25 cellular contexts compared by ENCODE assay signal in the genomic region with DNA sequence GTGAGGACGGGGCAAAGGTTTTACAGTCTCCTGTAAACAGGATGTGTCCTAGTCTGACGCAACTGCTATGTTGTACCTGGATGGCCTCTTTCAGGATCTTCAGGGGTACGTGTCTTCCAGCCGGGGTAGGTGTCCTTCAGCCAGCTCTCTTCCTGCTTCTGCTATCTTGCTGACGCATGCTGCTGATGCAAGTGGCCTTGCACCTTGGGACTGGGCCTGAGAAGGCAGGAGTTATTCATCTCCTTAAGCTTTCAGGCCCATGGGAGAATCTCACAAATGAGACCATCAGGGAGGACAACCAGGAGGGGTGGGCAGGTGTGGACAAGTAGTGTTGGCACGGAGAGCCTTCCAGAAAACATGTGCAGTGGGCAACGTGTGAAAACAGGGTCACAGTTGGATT. TPM values are rescaled to one million over a fixed set of nuclear protein-coding genes. Genes with fewer than 3 reads are reported as not detected.
DNase-seq lines count a peak whose midpoint lies in the region; FAIRE-seq and TF ChIP-seq lines count a peak whose summit lies in the region.
"Had no signal": no experiment of that assay in that cellular context is flagged by ENCODE, and none has a peak within 500 bp of the region (broad histone marks: within the 10 kb centered on the region; RNA-seq: fewer than 3 reads in every experiment).

No MANE protein-coding gene starts in this region.

- H3K79me1 ChIP-seq in H1 (ENCODE audit: low read depth, low read length) = no peaks in the 10 kb centered on the region

- CTCF ChIA-PET in H1 (lab: Charles Lee; ENCODE audit: partially characterized antibody) = no interaction called here

- peak overlapping the region; percentile 16; the same call in 1 of the 2 replicates for H2BK15ac ChIP-seq in H1 (ENCODE audit: low read length)

- H3K27ac ChIP-seq in BLaER1 treated with 17β-estradiol and CSF1 and Interleukin-3, amounts not matched to agents 10 nM and 100 nM = peak overlapping the region in 2 of 11 experiments; percentile 1 to 38; a peak in 2 of 22 replicates
- H3K27ac ChIP-seq in WERI-Rb-1 (no peak overlapping the region), H1 (ENCODE audit: low read depth, low read length) (no peak overlapping the region), ascending aorta (no peak overlapping the region), small intestine (ENCODE audit: low read depth in 1 of 2, low read length in 1 of 2) (no peak overlapping the region)
- H3K27ac ChIP-seq: A549, C4-2B, GM23248 had no signal

- H3K4me3 ChIP-seq in BLaER1 treated with 17β-estradiol and CSF1 and Interleukin-3, amounts not matched to agents 10 nM and 100 nM = no peak overlapping the region
- no peak overlapping the region for H3K4me3 ChIP-seq in WERI-Rb-1 (ENCODE audit: low read depth, low read length)
- H3K4me3 ChIP-seq in H1 (ENCODE audit: extremely low read depth in 1 of 4, insufficient read depth in 2 of 4, low read depth in 3 of 4, low read length in 4 of 4) = no peak overlapping the region
- H3K4me3 ChIP-seq in ascending aorta = no peak overlapping the region
- no peak overlapping the region for H3K4me3 ChIP-seq in small intestine (ENCODE audit: low read depth in 1 of 2, low read length in 2 of 2)
- H3K4me3 ChIP-seq: A549, GM12878, GM23248, HAP-1 had no signal

- H2BK120ac ChIP-seq in H1 (replicated peaks; ENCODE audit: low read depth, low read length) = no peak overlapping the region

- no peak overlapping the region for H2AK5ac ChIP-seq in H1 (ENCODE audit: low read depth, low read length)

- DNase-seq in WERI-Rb-1 (peak; percentile 8), H1 (ENCODE audit: low read depth in 1 of 2, low spot score in 2 of 2) (no peak), posterior cingulate gyrus (no peak), ascending aorta (ENCODE audit: low spot score in 2 of 2) (no peak), small intestine (no peak), DMS153 (lab: John Stamatoyannopoulos, UW) (no peak)
- DNase-seq: 8988T; ACHN; AML-193; BE2C; Caco-2; CD4-positive, CD25-positive, alpha-beta regulatory T cell; CD8-positive, alpha-beta T cell; DMS79; EL; GDM1; GM23248; HFFc6 had no signal

- no peak overlapping the region for H2BK12ac ChIP-seq in H1 (ENCODE audit: low read depth, low read length)

- H2BK5ac ChIP-seq in H1 (ENCODE audit: low read depth, low read length) = no peak overlapping the region

- H3K14ac ChIP-seq in H1 (ENCODE audit: insufficient read length) = no peak overlapping the region

- no peak overlapping the region for H4K5ac ChIP-seq in H1 (ENCODE audit: insufficient read length, low read depth, low read length)

- peaks cover 0 to 23% (median 18%) of the 10 kb centered on the region in 11 experiments; a peak in 17 of 22 replicates for H3K9me3 ChIP-seq in BLaER1 treated with 17β-estradiol and CSF1 and Interleukin-3, amounts not matched to agents 10 nM and 100 nM (replicated peaks in 1 of 11)
- H3K9me3 ChIP-seq in WERI-Rb-1 (ENCODE audit: severe bottlenecking) = peaks cover 13% of the 10 kb centered on the region
- H3K9me3 ChIP-seq in H1 (ENCODE audit: insufficient read depth in 2 of 2, low read depth in 1 of 2, low read length in 1 of 2) = no peaks in the 10 kb centered on the region
- no peaks in the 10 kb centered on the region for H3K9me3 ChIP-seq in ascending aorta
- H3K9me3 ChIP-seq in small intestine (ENCODE audit: control insufficient read depth, low read depth) = no peaks in the 10 kb centered on the region
- H3K9me3 ChIP-seq: A549, BE2C, Caco-2, HAP-1 had no signal

- H3K9ac ChIP-seq in BLaER1 treated with 17β-estradiol and CSF1 and Interleukin-3, amounts not matched to agents 10 nM and 100 nM = no peak overlapping the region
- H3K9ac ChIP-seq in H1 (replicated peaks in 1 of 4; ENCODE audit: extremely low read depth in 1 of 4, low read depth in 3 of 4, low read length in 3 of 4) = no peak overlapping the region
- H3K9ac ChIP-seq: GM23248 had no signal

- no peaks in the 10 kb centered on the region for H3K36me3 ChIP-seq in BLaER1 treated with 17β-estradiol and CSF1 and Interleukin-3, amounts not matched to agents 10 nM and 100 nM
- H3K36me3 ChIP-seq in WERI-Rb-1 = no peaks in the 10 kb centered on the region
- H3K36me3 ChIP-seq in H1 (ENCODE audit: control insufficient read depth in 2 of 4, insufficient read depth in 4 of 4, low read length in 3 of 4) = no peaks in the 10 kb centered on the region
- H3K36me3 ChIP-seq in ascending aorta = no peaks in the 10 kb centered on the region
- H3K36me3 ChIP-seq in small intestine (ENCODE audit: control insufficient read depth in 2 of 2, insufficient read depth in 2 of 2, low read length in 2 of 2) = no peaks in the 10 kb centered on the region
- H3K36me3 ChIP-seq: BE2C, HAP-1 had no signal

- no peaks in the 10 kb centered on the region for H3K23me2 ChIP-seq in H1 (ENCODE audit: low read depth, low read length)

- H4K8ac ChIP-seq in H1 (ENCODE audit: extremely low read depth, insufficient read depth, low read length) = no peak overlapping the region

- TF ChIP-seq RAD21 in H1 (IDR thresholded peaks at IDR 0.05 in 1 of 2, conservative IDR thresholded peaks at IDR 0.05 in 1 of 2; ENCODE audit: low read depth in 2 of 2, low read length in 2 of 2) = no peak

- H3K4me1 ChIP-seq in BLaER1 treated with 17β-estradiol and CSF1 and Interleukin-3, amounts not matched to agents 10 nM and 100 nM = peaks cover 15 to 37% (median 32%) of the 10 kb centered on the region in 10 experiments; a peak in 19 of 20 replicates
- H3K4me1 ChIP-seq in H1 (replicated peaks in 1 of 4; ENCODE audit: control insufficient read depth in 3 of 4, insufficient read depth in 4 of 4, low read length in 3 of 4) (peaks cover 0 to 5% (median under 1%) of the 10 kb centered on the region in 4 experiments; a peak in 1 of 7 replicates), ascending aorta (no peaks in the 10 kb centered on the region), small intestine (ENCODE audit: control insufficient read depth in 2 of 2, insufficient read depth in 1 of 2, low read depth in 1 of 2, low read length in 1 of 2) (no peaks in the 10 kb centered on the region)
- H3K4me1 ChIP-seq: A549, BE2C, Caco-2, HAP-1 had no signal

- intact Hi-C loops in posterior cingulate gyrus (cut with DNase I) (no loop called here), ascending aorta (cut with DNase I) (no loop called here)

- H4K20me1 ChIP-seq in BLaER1 treated with 17β-estradiol and CSF1 and Interleukin-3, amounts not matched to agents 10 nM and 100 nM = no peaks in the 10 kb centered on the region
- H4K20me1 ChIP-seq in H1 (replicated peaks in 1 of 2; ENCODE audit: control insufficient read depth in 1 of 2, insufficient read depth in 2 of 2, low read length in 2 of 2) = no peaks in the 10 kb centered on the region

- no peak for TF ChIP-seq POLR2A in H1 (IDR thresholded peaks at IDR 0.05; ENCODE audit: control extremely low read depth in 1 of 2, low read depth in 2 of 2, low read length in 2 of 2)

- H2AFZ ChIP-seq in H1 (ENCODE audit: low read length) = 0 out of 2 replicates have a peak overlapping the region, but pooled peaks have one; percentile 33
- H2AFZ ChIP-seq: GM23248 had no signal

- H2BK20ac ChIP-seq in H1 (ENCODE audit: low read length) = no peak overlapping the region

- no peak overlapping the region for H3K18ac ChIP-seq in H1 (ENCODE audit: extremely low read depth, low read length)

- H3K56ac ChIP-seq in H1 (replicated peaks; ENCODE audit: insufficient read length, low read depth, low read length) = no peak overlapping the region

- FAIRE-seq in H1 (lab: Jason Lieb, UNC) (no peak), small intestine (lab: Jason Lieb, UNC) (no peak)
- FAIRE-seq: A549, GM12878, GM19239, H54 had no signal

- no peak overlapping the region for H3K23ac ChIP-seq in H1 (ENCODE audit: insufficient read length)

- H3K27me3 ChIP-seq in BLaER1 treated with 17β-estradiol and CSF1 and Interleukin-3, amounts not matched to agents 10 nM and 100 nM = peaks cover 0 to 87% (median 0%) of the 10 kb centered on the region in 11 experiments; a peak in 7 of 22 replicates
- H3K27me3 ChIP-seq in WERI-Rb-1 (ENCODE audit: insufficient read depth, low read depth, severe bottlenecking) (no peaks in the 10 kb centered on the region), H1 (replicated peaks in 1 of 4; ENCODE audit: control insufficient read depth in 3 of 4, extremely low read depth in 1 of 4, insufficient read depth in 3 of 4, low read length in 3 of 4) (no peaks in the 10 kb centered on the region; a peak in 1 of 7 replicates), ascending aorta (no peaks in the 10 kb centered on the region), small intestine (ENCODE audit: control insufficient read depth in 2 of 2, insufficient read depth in 2 of 2, low read length in 2 of 2) (no peaks in the 10 kb centered on the region)
- H3K27me3 ChIP-seq: BE2C had no signal

- no peaks in the 10 kb centered on the region for H3K79me2 ChIP-seq in H1 (ENCODE audit: control insufficient read depth in 1 of 2, insufficient read depth in 2 of 2, low read length in 2 of 2)

- peak overlapping the region in 10 of 11 experiments; percentile 7 to 79 (median 62); a peak in 18 of 22 replicates for H3K4me2 ChIP-seq in BLaER1 treated with 17β-estradiol and CSF1 and Interleukin-3, amounts not matched to agents 10 nM and 100 nM
- no peak overlapping the region for H3K4me2 ChIP-seq in H1 (ENCODE audit: insufficient read depth in 1 of 2, low read depth in 2 of 2, low read length in 2 of 2)
- H3K4me2 ChIP-seq: A549 had no signal

- POLR2A ChIA-PET in H1 (lab: Charles Lee; ENCODE audit: partially characterized antibody) = no interaction called here

- 90% methylated on average over 7 of the region's 7 CpGs; no CpG with 5 or more reads in 1 of the 2 experiments for WGBS in H1 (ENCODE audit: extremely low coverage in 1 of 2, insufficient coverage in 1 of 2, insufficient read length in 1 of 2, insufficient replicate concordance in 2 of 2, low coverage in 1 of 2, low lambda C conversion rate in 2 of 2, missing lambda C conversion rate in 1 of 2), 2 experiments
- WGBS in small intestine, 3 donors = 83 to 88% (median 83%) methylated on average over 7 of the region's 7 CpGs

- no peak overlapping the region for H4K91ac ChIP-seq in H1 (replicated peaks; ENCODE audit: insufficient read length, low read length)

- TF ChIP-seq EP300 in H1 (IDR thresholded peaks at IDR 0.05; ENCODE audit: borderline replicate concordance in 1 of 2, low read depth in 2 of 2, low read length in 2 of 2) = no peak

- H3K4ac ChIP-seq in H1 (replicated peaks; ENCODE audit: insufficient read length, low read depth, low read length) = no peak overlapping the region

- TF ChIP-seq CTCF in WERI-Rb-1 (IDR thresholded peaks at IDR 0.05; ENCODE audit: low read depth, low read length) (no peak), H1 (IDR thresholded peaks at IDR 0.05; ENCODE audit: control extremely low read depth in 1 of 3, insufficient read depth in 1 of 3, low read depth in 1 of 3, low read length in 3 of 3) (no peak), ascending aorta (IDR thresholded peaks at IDR 0.05) (no peak)

RNA-seq across cellular contexts. Expression of gene SPRR1B, which starts 7.9 kb away (rescaled TPM):
- not detected in 2 replicates for total RNA-seq in H1 (2021; fragmentation: NEBNext Ultra II Directional; extraction: Animal tissue kit (Norgen Biotek cat#: 25700))
- polyA plus RNA-seq in H1 (2011; rRNA removed) (0.16 and 0.23 TPM in 2 replicates), small intestine (1 to 10 TPM in 2 of 3 donors, under 1 TPM in 1; 0.27 to 3.2 (median 1.6) TPM)
- 0.22 TPM for polyA plus RNA-seq in H1 (2011; cell fraction: cytosol; rRNA removed)
- not detected for polyA plus RNA-seq in H1 (2011; cell fraction: nucleus; rRNA removed)
- polyA plus RNA-seq in H1 (2012, experiment 1 of 2) = 0.42 TPM in 1 of 4 replicates, not detected in the others
- not detected for polyA plus RNA-seq in H1 (2012, experiment 2 of 2)
- polyA plus RNA-seq in H1 (2013, experiment 1 of 2) = 0.16 TPM
- polyA plus RNA-seq in H1 (2013, experiment 2 of 2) = 0.13 TPM
- not detected in 2 replicates for polyA minus RNA-seq in H1 (2011; rRNA and poly(A)+ RNA removed)
- not detected for polyA minus RNA-seq in H1 (2011; cell fraction: cytosol; rRNA and poly(A)+ RNA removed)
- not detected for polyA minus RNA-seq in H1 (2011; cell fraction: nucleus; rRNA and poly(A)+ RNA removed)
- not detected for total RNA-seq in ascending aorta
- total RNA-seq: Caco-2; CD4-positive, CD25-positive, alpha-beta regulatory T cell; CD8-positive, alpha-beta T cell; GM12878; GM23248; HFFc6 had no signal
- polyA plus RNA-seq: A549; CD4-positive, CD25-positive, alpha-beta regulatory T cell; GM12878; GM23248 had no signal

RNA-seq across cellular contexts. Expression of gene SPRR2D, which starts 17.8 kb away (rescaled TPM):
- not detected in 2 replicates for total RNA-seq in H1 (2021; fragmentation: NEBNext Ultra II Directional; extraction: Animal tissue kit (Norgen Biotek cat#: 25700))
- polyA plus RNA-seq in H1 (2011; rRNA removed) (not detected in 2 replicates), small intestine (under 1 TPM in 1 of 3 donors, not detected in 2; 0.49 TPM)
- polyA plus RNA-seq in H1 (2011; cell fraction: cytosol; rRNA removed) = not detected
- not detected for polyA plus RNA-seq in H1 (2011; cell fraction: nucleus; rRNA removed)
- not detected in 4 replicates for polyA plus RNA-seq in H1 (2012, experiment 1 of 2)
- polyA plus RNA-seq in H1 (2012, experiment 2 of 2) = not detected
- not detected for polyA plus RNA-seq in H1 (2013, experiment 1 of 2)
- not detected for polyA plus RNA-seq in H1 (2013, experiment 2 of 2)
- polyA minus RNA-seq in H1 (2011; rRNA and poly(A)+ RNA removed) = not detected in 2 replicates
- polyA minus RNA-seq in H1 (2011; cell fraction: cytosol; rRNA and poly(A)+ RNA removed) = not detected
- polyA minus RNA-seq in H1 (2011; cell fraction: nucleus; rRNA and poly(A)+ RNA removed) = not detected
- not detected for total RNA-seq in ascending aorta
- total RNA-seq: Caco-2; CD4-positive, CD25-positive, alpha-beta regulatory T cell; CD8-positive, alpha-beta T cell; GM12878; GM23248; HFFc6 had no signal
- polyA plus RNA-seq: A549; CD4-positive, CD25-positive, alpha-beta regulatory T cell; GM23248 had no signal

RNA-seq across cellular contexts. Expression of gene SPRR3, which starts 21.6 kb away (rescaled TPM):
- not detected in 2 replicates for total RNA-seq in H1 (2021; fragmentation: NEBNext Ultra II Directional; extraction: Animal tissue kit (Norgen Biotek cat#: 25700))
- polyA plus RNA-seq in H1 (2011; rRNA removed) (not detected in 2 replicates), small intestine (10 to 100 TPM in 2 of 3 donors, 1 to 10 TPM in 1; 3.0 to 16.1 (median 10.3) TPM)
- polyA plus RNA-seq in H1 (2011; cell fraction: cytosol; rRNA removed) = not detected
- not detected for polyA plus RNA-seq in H1 (2011; cell fraction: nucleus; rRNA removed)
- polyA plus RNA-seq in H1 (2012, experiment 1 of 2) = not detected in 4 replicates
- not detected for polyA plus RNA-seq in H1 (2012, experiment 2 of 2)
- polyA plus RNA-seq in H1 (2013, experiment 1 of 2) = not detected
- 0.06 TPM for polyA plus RNA-seq in H1 (2013, experiment 2 of 2)
- polyA minus RNA-seq in H1 (2011; rRNA and poly(A)+ RNA removed) = not detected in 2 replicates
- polyA minus RNA-seq in H1 (2011; cell fraction: cytosol; rRNA and poly(A)+ RNA removed) = not detected
- not detected for polyA minus RNA-seq in H1 (2011; cell fraction: nucleus; rRNA and poly(A)+ RNA removed)
- 0.53 TPM for total RNA-seq in ascending aorta
- total RNA-seq: CD4-positive, CD25-positive, alpha-beta regulatory T cell; CD8-positive, alpha-beta T cell; GM12878; GM23248; HFFc6 had no signal
- polyA plus RNA-seq: A549; CD4-positive, CD25-positive, alpha-beta regulatory T cell; GM12878; GM23248 had no signal

RNA-seq across cellular contexts. Expression of gene SPRR2A, which starts 34.2 kb away (rescaled TPM):
- total RNA-seq in H1 (2021; fragmentation: NEBNext Ultra II Directional; extraction: Animal tissue kit (Norgen Biotek cat#: 25700)) = not detected in 2 replicates
- polyA plus RNA-seq in H1 (2011; rRNA removed) = not detected in 2 replicates
- polyA plus RNA-seq in H1 (2011; cell fraction: cytosol; rRNA removed) = not detected
- polyA plus RNA-seq in H1 (2011; cell fraction: nucleus; rRNA removed) = not detected
- 0.40 TPM in 1 of 4 replicates, not detected in the others for polyA plus RNA-seq in H1 (2012, experiment 1 of 2)
- not detected for polyA plus RNA-seq in H1 (2012, experiment 2 of 2)
- 0.20 TPM for polyA plus RNA-seq in H1 (2013, experiment 1 of 2)
- 0.17 TPM for polyA plus RNA-seq in H1 (2013, experiment 2 of 2)
- polyA minus RNA-seq in H1 (2011; rRNA and poly(A)+ RNA removed) = not detected in 2 replicates
- not detected for polyA minus RNA-seq in H1 (2011; cell fraction: cytosol; rRNA and poly(A)+ RNA removed)
- not detected for polyA minus RNA-seq in H1 (2011; cell fraction: nucleus; rRNA and poly(A)+ RNA removed)
- total RNA-seq in ascending aorta = not detected
- 1 to 10 TPM in 2 of 3 donors, under 1 TPM in 1; 0.67 to 2.2 (median 2.0) TPM for polyA plus RNA-seq in small intestine
- total RNA-seq: Caco-2; CD4-positive, CD25-positive, alpha-beta regulatory T cell; CD8-positive, alpha-beta T cell; GM12878; GM23248; HFFc6 had no signal
- polyA plus RNA-seq: A549; CD4-positive, CD25-positive, alpha-beta regulatory T cell; GM12878; GM23248 had no signal

RNA-seq across cellular contexts. Expression of gene SPRR1A, which starts 39.2 kb away (rescaled TPM):
- total RNA-seq in H1 (2021; fragmentation: NEBNext Ultra II Directional; extraction: Animal tissue kit (Norgen Biotek cat#: 25700)) = not detected in 2 replicates
- polyA plus RNA-seq in H1 (2011; rRNA removed) (not detected in 2 replicates), small intestine (not detected)
- not detected for polyA plus RNA-seq in H1 (2011; cell fraction: cytosol; rRNA removed)
- polyA plus RNA-seq in H1 (2011; cell fraction: nucleus; rRNA removed) = not detected
- polyA plus RNA-seq in H1 (2012, experiment 1 of 2) = not detected in 4 replicates
- polyA plus RNA-seq in H1 (2012, experiment 2 of 2) = not detected
- not detected for polyA plus RNA-seq in H1 (2013, experiment 1 of 2)
- polyA plus RNA-seq in H1 (2013, experiment 2 of 2) = not detected
- polyA minus RNA-seq in H1 (2011; rRNA and poly(A)+ RNA removed) = not detected in 2 replicates
- not detected for polyA minus RNA-seq in H1 (2011; cell fraction: cytosol; rRNA and poly(A)+ RNA removed)
- polyA minus RNA-seq in H1 (2011; cell fraction: nucleus; rRNA and poly(A)+ RNA removed) = not detected
- not detected for total RNA-seq in ascending aorta
- total RNA-seq: Caco-2; CD4-positive, CD25-positive, alpha-beta regulatory T cell; CD8-positive, alpha-beta T cell; GM12878; GM23248; HFFc6 had no signal
- polyA plus RNA-seq: A549; CD4-positive, CD25-positive, alpha-beta regulatory T cell; GM12878; GM23248 had no signal

Comparison
In these comparisons a context has a peak if more than half of its experiments do, and no peak if none do; other contexts are left out.
1. H3K4me2 ChIP-seq: peak in BLaER1 treated with 17β-estradiol and CSF1 and Interleukin-3, amounts not matched to agents 10 nM and 100 nM (10 of 11); none in H1 (0 of 2).